In the genomic region with DNA sequence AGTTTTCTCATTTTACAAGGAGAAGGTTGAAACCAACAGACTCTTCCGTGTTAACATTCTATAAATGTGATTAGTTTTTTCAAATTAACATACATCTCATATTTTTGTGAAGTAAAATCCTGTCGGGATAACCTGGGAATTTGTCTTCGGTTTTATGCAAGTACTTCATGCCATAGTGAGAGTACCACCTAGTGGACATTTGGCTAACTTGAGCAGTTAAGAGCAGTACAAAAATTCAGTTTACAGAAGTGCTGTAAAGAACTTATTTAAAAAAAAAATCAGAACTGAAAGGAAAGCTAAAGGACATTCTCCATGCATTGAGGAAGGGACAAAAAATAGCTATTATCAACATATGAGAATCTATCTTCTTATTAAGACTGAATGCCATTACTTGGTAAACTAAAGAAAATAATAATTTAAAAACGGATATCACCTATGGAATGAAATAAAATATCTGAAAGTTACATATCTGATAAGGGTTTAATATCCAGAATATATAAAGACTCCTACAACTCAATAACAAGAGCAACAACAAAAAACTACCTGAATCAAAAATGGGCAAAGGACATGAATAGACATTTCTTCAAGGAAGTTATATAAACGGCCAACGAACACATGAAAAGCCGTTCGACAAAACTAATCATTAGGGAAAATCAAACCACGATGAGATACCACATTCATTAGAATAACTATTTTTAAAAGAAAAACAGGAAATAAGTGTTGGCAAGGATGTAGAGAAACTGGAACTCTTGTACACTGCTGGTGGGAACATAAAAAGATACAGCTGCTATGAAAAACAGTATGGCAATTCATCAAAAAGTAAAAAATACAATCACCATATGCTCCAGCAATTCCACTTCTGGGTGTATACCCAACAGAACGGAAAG, we compare ENCODE assay signal across 8 cellular contexts.
DNase-seq lines count a peak whose midpoint lies in the region; ATAC-seq and TF ChIP-seq lines count a peak whose summit lies in the region.

No MANE protein-coding gene starts in this region.

- ATAC-seq in WTC11 (peak; percentile 60; the same call in 1 of the 2 replicates), HG03159 (IDR thresholded peaks at IDR 0.05; ENCODE audit: unreplicated experiment) (no peak), GM19328 (IDR thresholded peaks at IDR 0.05; ENCODE audit: unreplicated experiment) (no peak)

- H3K27me3 Mint-ChIP-seq in WTC11 (ENCODE audit: low read depth) = no peaks in the 10 kb centered on the region
- H3K27me3 Mint-ChIP-seq in activated naive CD8-positive, alpha-beta T cell treated with anti-CD3 and anti-CD28 coated beads for 36 hours = no peaks in the 10 kb centered on the region

- H3K4me3 Mint-ChIP-seq in WTC11 = no peak overlapping the region
- no peak overlapping the region for H3K4me3 Mint-ChIP-seq in activated naive CD8-positive, alpha-beta T cell treated with anti-CD3 and anti-CD28 coated beads for 36 hours

- peaks cover 8% of the 10 kb centered on the region for H3K9me3 Mint-ChIP-seq in WTC11
- peaks cover 3% of the 10 kb centered on the region for H3K9me3 Mint-ChIP-seq in activated naive CD8-positive, alpha-beta T cell treated with anti-CD3 and anti-CD28 coated beads for 36 hours

- TF ChIP-seq RAD21 in Ishikawa (IDR thresholded peaks at IDR 0.05; ENCODE audit: low read depth) = peak; percentile 34

- no peak for TF ChIP-seq CTCF in WTC11 (IDR thresholded peaks at IDR 0.05)

- TF ChIP-seq EP300 in Ishikawa (IDR thresholded peaks at IDR 0.05; ENCODE audit: borderline replicate concordance) = no peak

- CTCF ChIA-PET in WTC11 (lab: Charles Lee) = interaction anchor here (0.9 to 1.6 kb wide), 3 partner anchors 51 to 308 kb away, joined by 3 to 4 read pairs (median 3); no protein-coding TSS in a partner anchor

- POLR2A ChIA-PET in WTC11 (lab: Charles Lee) = no interaction called here

- H3K36me3 Mint-ChIP-seq in WTC11 = peaks cover 20% of the 10 kb centered on the region
- peaks cover 17% of the 10 kb centered on the region for H3K36me3 Mint-ChIP-seq in activated naive CD8-positive, alpha-beta T cell treated with anti-CD3 and anti-CD28 coated beads for 36 hours

- no peak overlapping the region for H3K27ac Mint-ChIP-seq in WTC11
- no peak overlapping the region for H3K27ac Mint-ChIP-seq in activated naive CD8-positive, alpha-beta T cell treated with anti-CD3 and anti-CD28 coated beads for 36 hours

- H3K4me1 Mint-ChIP-seq in WTC11 = no peaks in the 10 kb centered on the region
- no peaks in the 10 kb centered on the region for H3K4me1 Mint-ChIP-seq in activated naive CD8-positive, alpha-beta T cell treated with anti-CD3 and anti-CD28 coated beads for 36 hours

- DNase-seq in AG20443 (ENCODE audit: low spot score) (peak; percentile 26), WTC11 (ENCODE audit: low spot score) (no peak), left kidney (ENCODE audit: low read depth, low spot score) (peak; percentile 18), DMS79 treated with DMSO at 0.1 percent for 48 hours (lab: John Stamatoyannopoulos, UW) (no peak)
- no peak for DNase-seq in activated naive CD8-positive, alpha-beta T cell treated with anti-CD3 and anti-CD28 coated beads for 36 hours

TF ChIP-seq in Ishikawa, 13 proteins besides CTCF, POLR2A, EP300 and RAD21:
- TF ChIP-seq TEAD4 (IDR thresholded peaks at IDR 0.05) = no peak

TF ChIP-seq in WTC11, 78 proteins besides CTCF, POLR2A, EP300 and RAD21:
- TF ChIP-seq, protein P1, sequence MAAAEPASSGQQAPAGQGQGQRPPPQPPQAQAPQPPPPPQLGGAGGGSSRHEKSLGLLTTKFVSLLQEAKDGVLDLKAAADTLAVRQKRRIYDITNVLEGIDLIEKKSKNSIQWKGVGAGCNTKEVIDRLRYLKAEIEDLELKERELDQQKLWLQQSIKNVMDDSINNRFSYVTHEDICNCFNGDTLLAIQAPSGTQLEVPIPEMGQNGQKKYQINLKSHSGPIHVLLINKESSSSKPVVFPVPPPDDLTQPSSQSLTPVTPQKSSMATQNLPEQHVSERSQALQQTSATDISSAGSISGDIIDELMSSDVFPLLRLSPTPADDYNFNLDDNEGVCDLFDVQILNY (CRISPR knock-in tag; IDR thresholded peaks at IDR 0.05) = no peak
- TF ChIP-seq AFF4 (CRISPR knock-in tag; IDR thresholded peaks at IDR 0.05; ENCODE audit: borderline replicate concordance) = no peak
- no peak for TF ChIP-seq ZNF423 (CRISPR knock-in tag; IDR thresholded peaks at IDR 0.05)
- no peak for TF ChIP-seq JUN (CRISPR knock-in tag; IDR thresholded peaks at IDR 0.05)
- no peak for TF ChIP-seq EMX1 (CRISPR knock-in tag; IDR thresholded peaks at IDR 0.05)
- TF ChIP-seq FOXK1 (CRISPR knock-in tag; IDR thresholded peaks at IDR 0.05) = no peak
- TF ChIP-seq RELA (CRISPR knock-in tag; IDR thresholded peaks at IDR 0.05; ENCODE audit: borderline replicate concordance) = no peak
- TF ChIP-seq SP1 (CRISPR knock-in tag; conservative IDR thresholded peaks at IDR 0.05) = no peak
- no peak for TF ChIP-seq NR1H2 (CRISPR knock-in tag; IDR thresholded peaks at IDR 0.05)
- no peak for TF ChIP-seq HMGXB4 (CRISPR knock-in tag; IDR thresholded peaks at IDR 0.05)

Comparison
In these comparisons a context has a peak if more than half of its experiments do, and no peak if none do; other contexts are left out.
1. DNase-seq: peak in AG20443 (single experiment) and left kidney (single experiment); none in WTC11 (single experiment), DMS79 treated with DMSO at 0.1 percent for 48 hours (single experiment) and activated naive CD8-positive, alpha-beta T cell treated with anti-CD3 and anti-CD28 coated beads for 36 hours (single experiment).